In the genomic region with DNA sequence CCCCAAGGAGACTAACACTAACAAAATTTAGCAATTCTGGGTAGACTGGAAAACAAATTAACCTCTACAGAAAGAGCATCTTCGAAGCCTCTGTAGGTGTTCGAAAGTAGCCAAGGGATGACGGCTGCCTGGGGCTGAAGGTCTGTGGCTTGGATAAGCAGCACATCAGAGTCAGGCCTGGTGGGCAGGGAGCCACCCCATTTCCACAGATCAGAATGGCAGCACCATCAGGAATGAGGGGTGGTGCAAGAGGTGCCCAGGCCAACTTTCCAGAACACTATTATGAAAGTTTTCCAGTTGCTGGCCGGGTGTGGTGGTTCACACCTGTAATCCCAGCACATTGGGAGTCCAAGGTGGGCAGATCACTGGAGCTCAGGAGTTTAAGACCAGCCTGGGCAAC, we compare ENCODE assay signal across 27 cellular contexts. TPM values are rescaled to one million over a fixed set of nuclear protein-coding genes. Genes with fewer than 3 reads are reported as not detected.
DNase-seq lines count a peak whose midpoint lies in the region; ATAC-seq, FAIRE-seq and TF ChIP-seq lines count a peak whose summit lies in the region.
"Had no signal": no experiment of that assay in that cellular context is flagged by ENCODE, and none has a peak within 500 bp of the region (broad histone marks: within the 10 kb centered on the region; RNA-seq: fewer than 3 reads in every experiment).

No MANE protein-coding gene starts in this region.

- 61% methylated on average over 4 of the region's 4 CpGs for WGBS in right lobe of liver (ENCODE audit: insufficient coverage, low coverage, low lambda C conversion rate, missing lambda C conversion rate)

- H2AFZ ChIP-seq in KMS-11 (ENCODE audit: low read depth), result no peak overlapping the region

- H3K4me2 ChIP-seq in KMS-11, result peak overlapping the region; percentile 70; the same call in 1 of the 2 replicates
- H3K4me2 ChIP-seq: A549; BLaER1 treated with 17β-estradiol and CSF1 and Interleukin-3, amounts not matched to agents 10 nM and 100 nM had no signal

- peak in 2 of 4 donors; percentile 24 to 35 for ATAC-seq in right lobe of liver
- ATAC-seq in gastrocnemius medialis, result peak in 1 of 2 donors; percentile 20
- ATAC-seq in activated T-cell treated with anti-CD3 and anti-CD28 coated beads, Interleukin-2, amount 50 U/mL, for 72 hours (replicated peaks in 1 of 2), result no peak
- no peak for ATAC-seq in esophagus mucosa
- ATAC-seq: A549 had no signal

- no peaks in the 10 kb centered on the region for H3K27me3 ChIP-seq in KMS-11 (ENCODE audit: insufficient read depth, low read depth)
- no peaks in the 10 kb centered on the region for H3K27me3 ChIP-seq in bronchial epithelial cell (ENCODE audit: control insufficient read depth, insufficient read depth, low read length)
- no peaks in the 10 kb centered on the region for H3K27me3 ChIP-seq in right lobe of liver
- no peaks in the 10 kb centered on the region for H3K27me3 ChIP-seq in gastrocnemius medialis
- H3K27me3 ChIP-seq: BE2C; BLaER1 treated with 17β-estradiol and CSF1 and Interleukin-3, amounts not matched to agents 10 nM and 100 nM had no signal

- H3K9ac ChIP-seq in KMS-11, result no peak overlapping the region
- H3K9ac ChIP-seq: BLaER1 treated with 17β-estradiol and CSF1 and Interleukin-3, amounts not matched to agents 10 nM and 100 nM had no signal

- H3K4me3 Mint-ChIP-seq in activated T-cell treated with anti-CD3 and anti-CD28 coated beads, Interleukin-2, amount 50 U/mL, for 72 hours, result no peak overlapping the region
- H3K4me3 Mint-ChIP-seq: CD14-positive monocyte; CD4-positive, alpha-beta memory T cell; HFFc6 had no signal

- H3K27ac ChIP-seq in KMS-11 (no peak overlapping the region; the same call in 1 of the 2 replicates), right lobe of liver (peak overlapping the region in 2 of 3 donors; percentile 71 to 79), gastrocnemius medialis (peak overlapping the region in 3 of 4 donors; percentile 91 to 97 (median 93))
- H3K27ac ChIP-seq: A549; BLaER1 treated with 17β-estradiol and CSF1 and Interleukin-3, amounts not matched to agents 10 nM and 100 nM had no signal

- no peaks in the 10 kb centered on the region for H3K9me3 Mint-ChIP-seq in activated T-cell treated with anti-CD3 and anti-CD28 coated beads, Interleukin-2, amount 50 U/mL, for 72 hours
- H3K9me3 Mint-ChIP-seq: CD14-positive monocyte; CD4-positive, alpha-beta memory T cell; HFFc6 had no signal

- no peaks in the 10 kb centered on the region for H3K4me1 Mint-ChIP-seq in activated T-cell treated with anti-CD3 and anti-CD28 coated beads, Interleukin-2, amount 50 U/mL, for 72 hours (ENCODE audit: low read depth)
- H3K4me1 Mint-ChIP-seq: CD4-positive, alpha-beta memory T cell had no signal

- no peaks in the 10 kb centered on the region for H3K9me3 ChIP-seq in right lobe of liver
- no peaks in the 10 kb centered on the region for H3K9me3 ChIP-seq in gastrocnemius medialis
- H3K9me3 ChIP-seq: A549; BE2C; BLaER1 treated with 17β-estradiol and CSF1 and Interleukin-3, amounts not matched to agents 10 nM and 100 nM; HAP-1 had no signal

- intact Hi-C loops in right lobe of liver (cut with DNase I) (no loop called here), gastrocnemius medialis (cut with DNase I; ENCODE audit: low total_unique reads) (loop anchor here (5.0 kb wide), 2 partner anchors 36 to 791 kb away; no protein-coding TSS in a partner anchor)

- TF ChIP-seq CTCF in KMS-11 (conservative IDR thresholded peaks at IDR 0.05; ENCODE audit: low read depth, low read length), result no peak
- TF ChIP-seq CTCF in bronchial epithelial cell (IDR thresholded peaks at IDR 0.05; ENCODE audit: insufficient read depth, low read length, severe bottlenecking), result no peak
- no peak for TF ChIP-seq CTCF in right lobe of liver (IDR thresholded peaks at IDR 0.05)
- no peak for TF ChIP-seq CTCF in gastrocnemius medialis (IDR thresholded peaks at IDR 0.05 in 4 of 5, conservative IDR thresholded peaks at IDR 0.05 in 1 of 5)

- TF ChIP-seq POLR2A in right lobe of liver (IDR thresholded peaks at IDR 0.05) (no peak), gastrocnemius medialis (IDR thresholded peaks at IDR 0.05) (peak in 1 of 2 donors; percentile 16)

- FAIRE-seq in bronchial epithelial cell (lab: Jason Lieb, UNC), result peak; percentile 28
- FAIRE-seq: A549, GM12891, GM18507, H54 had no signal

- no peaks in the 10 kb centered on the region for H3K79me2 ChIP-seq in KMS-11 (ENCODE audit: insufficient read depth, low read depth)

- in situ Hi-C loops in gastrocnemius medialis (cut with MboI; ENCODE audit: low sequenced_read_pairs in 4 of 4), result no loop called here

- H3K36me3 Mint-ChIP-seq in activated T-cell treated with anti-CD3 and anti-CD28 coated beads, Interleukin-2, amount 50 U/mL, for 72 hours (ENCODE audit: insufficient read depth in 2 of 2), result no peaks in the 10 kb centered on the region
- H3K36me3 Mint-ChIP-seq: CD4-positive, alpha-beta memory T cell had no signal

- no peaks in the 10 kb centered on the region for H3K36me3 ChIP-seq in KMS-11 (ENCODE audit: insufficient read depth)
- H3K36me3 ChIP-seq in bronchial epithelial cell (ENCODE audit: control insufficient read depth, insufficient read depth, low read length), result no peaks in the 10 kb centered on the region
- no peaks in the 10 kb centered on the region for H3K36me3 ChIP-seq in right lobe of liver
- H3K36me3 ChIP-seq in gastrocnemius medialis, result no peaks in the 10 kb centered on the region
- H3K36me3 ChIP-seq: BE2C; BLaER1 treated with 17β-estradiol and CSF1 and Interleukin-3, amounts not matched to agents 10 nM and 100 nM; HAP-1 had no signal

- H3K4me3 ChIP-seq in KMS-11 (IDR thresholded peaks at IDR 0.05; ENCODE audit: insufficient read depth, low read depth, low read length) (no peak overlapping the region), bronchial epithelial cell (ENCODE audit: low read depth, low read length) (no peak overlapping the region), right lobe of liver (no peak overlapping the region), gastrocnemius medialis (no peak overlapping the region)
- H3K4me3 ChIP-seq: A549; BLaER1 treated with 17β-estradiol and CSF1 and Interleukin-3, amounts not matched to agents 10 nM and 100 nM; HAP-1 had no signal

- H4K20me1 ChIP-seq in KMS-11 (ENCODE audit: insufficient read depth), result no peaks in the 10 kb centered on the region
- H4K20me1 ChIP-seq: BLaER1 treated with 17β-estradiol and CSF1 and Interleukin-3, amounts not matched to agents 10 nM and 100 nM had no signal

- H3K4me1 ChIP-seq in KMS-11 (ENCODE audit: low read depth, poor library complexity, severe bottlenecking), result peaks cover 50% of the 10 kb centered on the region
- peaks cover 0 to 37% (median 6%) of the 10 kb centered on the region in 4 donors for H3K4me1 ChIP-seq in right lobe of liver
- peaks cover 77 to 86% of the 10 kb centered on the region in 2 donors for H3K4me1 ChIP-seq in gastrocnemius medialis
- H3K4me1 ChIP-seq: A549; BE2C; BLaER1 treated with 17β-estradiol and CSF1 and Interleukin-3, amounts not matched to agents 10 nM and 100 nM; HAP-1 had no signal

- no peaks in the 10 kb centered on the region for H3K27me3 Mint-ChIP-seq in activated T-cell treated with anti-CD3 and anti-CD28 coated beads, Interleukin-2, amount 50 U/mL, for 72 hours (ENCODE audit: low read depth)

- H3K27ac Mint-ChIP-seq in activated T-cell treated with anti-CD3 and anti-CD28 coated beads, Interleukin-2, amount 50 U/mL, for 72 hours, result no peak overlapping the region
- H3K27ac Mint-ChIP-seq: CD4-positive, alpha-beta memory T cell; HFFc6 had no signal

- DNase-seq in bronchial epithelial cell (ENCODE audit: low read depth) (no peak), right lobe of liver (peak in 1 of 3 donors; percentile 28), gastrocnemius medialis (peak; percentile 47 to 83), glomerular visceral epithelial cell (ENCODE audit: extremely low spot score) (no peak), foreskin melanocyte (no peak)
- DNase-seq in activated T-cell treated with anti-CD3 and anti-CD28 coated beads, Interleukin-2, amount 50 U/mL, for 72 hours, result no peak
- DNase-seq: 8988T; ACHN; AML-193; BE2C; Calu3; CD4-positive, alpha-beta memory T cell; COR-L47; DMS53; DMS79 treated with DMSO at 0.1 percent for 48 hours; GF-D8; GOT3; HFFc6 had no signal

RNA-seq across cellular contexts. Expression of a gene that starts 57.9 kb away (rescaled TPM):
- total RNA-seq in bronchial epithelial cell (0.79 and 0.90 TPM in 2 replicates), right lobe of liver (1 to 10 TPM in 3 of 6 experiments, under 1 TPM in 1, not detected in 2; 0.31 to 7.5 (median 3.7) TPM), gastrocnemius medialis (under 1 TPM in 3 of 4 donors, not detected in 1; 0.33 to 0.51 (median 0.42) TPM), esophagus mucosa (1.4 TPM)
- total RNA-seq in activated T-cell treated with anti-CD3 and anti-CD28 coated beads, Interleukin-2, amount 50 U/mL, for 72 hours, result 1 to 10 TPM in 1 of 2 donors, under 1 TPM in 1; 0.65 to 2.1 TPM

Comparison
In these comparisons a context has a peak if more than half of its experiments do, and no peak if none do; other contexts are left out.
1. DNase-seq: peak in gastrocnemius medialis (2 of 2); none in bronchial epithelial cell (single experiment), activated T-cell treated with anti-CD3 and anti-CD28 coated beads, Interleukin-2, amount 50 U/mL, for 72 hours (0 of 2), glomerular visceral epithelial cell (single experiment) and foreskin melanocyte (single experiment).